ENCODE assay signal across 14 cellular contexts in the genomic region with DNA sequence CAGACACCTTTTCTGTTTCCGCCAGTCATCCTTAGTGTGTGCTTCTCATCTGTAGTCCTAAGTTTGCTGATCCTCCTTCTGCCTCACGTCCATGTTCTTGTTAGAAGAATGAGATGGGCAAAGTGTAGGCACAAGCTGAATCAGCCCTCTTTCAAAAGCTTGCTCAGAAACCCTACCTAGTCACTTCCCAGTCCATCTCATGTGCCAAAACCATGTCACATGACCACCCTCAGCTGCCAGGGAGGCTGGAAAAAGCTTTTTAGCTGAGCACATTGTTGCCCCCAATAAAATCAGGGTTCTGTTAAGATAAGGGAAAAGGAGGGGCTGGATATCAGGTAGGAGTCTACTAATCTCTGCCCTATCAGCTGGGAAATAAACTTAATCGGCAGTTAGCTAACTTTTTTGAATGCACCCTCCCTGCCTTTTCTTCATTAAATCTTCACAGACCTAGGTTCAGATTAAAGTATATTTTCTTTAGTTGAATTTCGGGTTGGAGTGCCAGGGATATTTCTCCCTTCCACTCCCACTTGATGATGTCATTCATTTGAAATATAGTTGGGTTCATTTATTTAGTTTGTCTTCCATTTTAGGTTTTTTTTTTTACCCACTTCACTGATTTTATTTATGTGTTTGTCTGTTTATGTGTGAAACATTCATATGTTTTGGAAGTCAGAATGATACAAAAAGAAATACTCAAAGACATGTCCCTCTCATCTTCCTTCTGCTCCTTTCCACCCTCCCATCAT.
DNase-seq lines count a peak whose midpoint lies in the region; ATAC-seq and TF ChIP-seq lines count a peak whose summit lies in the region.
"Had no signal": no experiment of that assay in that cellular context is flagged by ENCODE, and none has a peak within 500 bp of the region (broad histone marks: within the 10 kb centered on the region; RNA-seq: fewer than 3 reads in every experiment).

No MANE protein-coding gene starts in this region.

- H3K4me3 Mint-ChIP-seq in mesothelial cell of epicardium, result no peak overlapping the region
- H3K4me3 Mint-ChIP-seq: activated CD8-positive, alpha-beta T cell treated with anti-CD3 and anti-CD28 coated beads, Interleukin-2, amount 10 ng/mL, durations not matched to agents 7 days and 5 days; CD4-positive, CD25-positive, alpha-beta regulatory T cell had no signal

- H3K9me3 ChIP-seq in A673 (ENCODE audit: low read depth, low read length, poor library complexity, severe bottlenecking), result no peaks in the 10 kb centered on the region
- H3K9me3 ChIP-seq: lower lobe of right lung had no signal

- no peaks in the 10 kb centered on the region for H3K36me3 ChIP-seq in A673 (ENCODE audit: insufficient read depth, low read length, poor library complexity, severe bottlenecking)
- H3K36me3 ChIP-seq: lower lobe of right lung had no signal

- H3K4me3 ChIP-seq in cardiac fibroblast (replicated peaks in 1 of 2; ENCODE audit: low read depth in 2 of 2, low read length in 2 of 2) (no peak overlapping the region), A673 (ENCODE audit: low read depth, low read length, poor library complexity, severe bottlenecking) (no peak overlapping the region)
- H3K4me3 ChIP-seq: lower lobe of right lung had no signal

- H3K4me1 ChIP-seq in A673 (ENCODE audit: insufficient read depth, low read length, poor library complexity, severe bottlenecking), result peaks cover 26% of the 10 kb centered on the region
- H3K4me1 ChIP-seq: lower lobe of right lung had no signal

- ATAC-seq in stimulated activated naive CD8-positive, alpha-beta T cell treated with anti-CD3 and anti-CD28 coated beads, Interleukin-15, Interleukin-2, amounts not matched to agents 100 U/mL and 50 U/mL, for 24 hours, result no peak
- ATAC-seq: activated CD8-positive, alpha-beta T cell treated with anti-CD3 and anti-CD28 coated beads, Interleukin-2, amount 10 ng/mL, durations not matched to agents 7 days and 5 days had no signal

- intact Hi-C loops in A673 (cut with micrococcal nuclease; ENCODE audit: unreplicated experiment), result no loop called here

- TF ChIP-seq CTCF in cardiac fibroblast (IDR thresholded peaks at IDR 0.05; ENCODE audit: low read depth, low read length), result no peak
- TF ChIP-seq CTCF in mesothelial cell of epicardium (IDR thresholded peaks at IDR 0.05; ENCODE audit: unreplicated experiment), result no peak
- TF ChIP-seq CTCF in GM13977 (IDR thresholded peaks at IDR 0.05; ENCODE audit: extremely low read depth, insufficient read depth, missing control alignments), result no peak
- TF ChIP-seq CTCF in A673 (conservative IDR thresholded peaks at IDR 0.05; ENCODE audit: low read depth, low read length), result no peak

- peaks cover 55% of the 10 kb centered on the region for H3K4me1 Mint-ChIP-seq in mesothelial cell of epicardium
- H3K4me1 Mint-ChIP-seq: CD4-positive, CD25-positive, alpha-beta regulatory T cell had no signal

- POLR2A ChIA-PET in A673 (lab: Charles Lee; ENCODE audit: low non-redundant PET), result no interaction called here

- in situ Hi-C loops in GM13977 (cut with MboI; ENCODE audit: low pct_unique_long_range_greater_than_20kb, low sequenced_read_pairs, unreplicated experiment), result loop anchor here (25.0 kb wide), 1 partner anchor 291 kb away; no protein-coding TSS in a partner anchor

- DNase-seq in ELR (ENCODE audit: low read depth) (peak; percentile 9), NCI-H2029 treated with DMSO at 0.1 percent for 48 hours (lab: John Stamatoyannopoulos, UW) (peak; percentile 30), cardiac fibroblast (ENCODE audit: low read depth in 2 of 2) (peak; percentile 56 to 66), mesothelial cell of epicardium (ENCODE audit: low spot score in 2 of 2, unreplicated experiment in 2 of 2) (no peak), T-helper 9 cell (no peak), GM13977 (ENCODE audit: low spot score) (no peak), A673 (ENCODE audit: low spot score) (no peak)
- DNase-seq in stimulated activated naive CD8-positive, alpha-beta T cell treated with anti-CD3 and anti-CD28 coated beads, Interleukin-15, Interleukin-2, amounts not matched to agents 100 U/mL and 50 U/mL, for 24 hours, result no peak
- DNase-seq: activated CD8-positive, alpha-beta T cell treated with anti-CD3 and anti-CD28 coated beads, Interleukin-2, amount 10 ng/mL, durations not matched to agents 7 days and 5 days; activated effector memory CD4-positive, alpha-beta T cell treated with anti-CD3 and anti-CD28 coated beads, Interleukin-2, amount 50 U/mL, for 16 hours; CD4-positive, CD25-positive, alpha-beta regulatory T cell; hypothalamus; lower lobe of right lung; T1000 had no signal

- H3K27me3 Mint-ChIP-seq in mesothelial cell of epicardium (ENCODE audit: low read depth), result no peaks in the 10 kb centered on the region

- H3K36me3 Mint-ChIP-seq in mesothelial cell of epicardium, result no peaks in the 10 kb centered on the region
- H3K36me3 Mint-ChIP-seq: CD4-positive, CD25-positive, alpha-beta regulatory T cell had no signal

- H3K27ac ChIP-seq in A673 (ENCODE audit: low read depth, low read length, poor library complexity, severe bottlenecking), result no peak overlapping the region
- H3K27ac ChIP-seq: lower lobe of right lung had no signal

- CTCF ChIA-PET in A673 (lab: Charles Lee), result no interaction called here

- H3K27ac Mint-ChIP-seq in mesothelial cell of epicardium, result peak overlapping the region; percentile 75
- H3K27ac Mint-ChIP-seq: activated CD8-positive, alpha-beta T cell treated with anti-CD3 and anti-CD28 coated beads, Interleukin-2, amount 10 ng/mL, durations not matched to agents 7 days and 5 days; CD4-positive, CD25-positive, alpha-beta regulatory T cell had no signal

- BruUV-seq in A673 (replicated peaks; lab: Mats Ljungman, UMichigan), result no TSS peak

- H3K9me3 Mint-ChIP-seq in mesothelial cell of epicardium, result no peaks in the 10 kb centered on the region
- H3K9me3 Mint-ChIP-seq: CD4-positive, CD25-positive, alpha-beta regulatory T cell had no signal

- H3K27me3 ChIP-seq in A673 (replicated peaks; ENCODE audit: insufficient read depth, low read depth, low read length, poor library complexity), result no peaks in the 10 kb centered on the region

Comparison
In these comparisons a context has a peak if more than half of its experiments do, and no peak if none do; other contexts are left out.
1. DNase-seq: peak in ELR (single experiment), NCI-H2029 treated with DMSO at 0.1 percent for 48 hours (single experiment) and cardiac fibroblast (2 of 2); none in mesothelial cell of epicardium (0 of 2), T-helper 9 cell (single experiment), stimulated activated naive CD8-positive, alpha-beta T cell treated with anti-CD3 and anti-CD28 coated beads, Interleukin-15, Interleukin-2, amounts not matched to agents 100 U/mL and 50 U/mL, for 24 hours (single experiment), GM13977 (single experiment) and A673 (single experiment).